9 cellular contexts compared by ENCODE assay signal in genomic region chr2:72973566-72974435, GRCh38. TPM values are rescaled to one million over a fixed set of nuclear protein-coding genes. Genes with fewer than 3 reads are reported as not detected.
A peak's percentile ranks its signal among the peaks of the same experiment; 100 is the strongest.
DNase-seq lines count a peak whose midpoint lies in the region; ATAC-seq, FAIRE-seq and TF ChIP-seq lines count a peak whose summit lies in the region.
"Had no signal": no experiment of that assay in that cellular context is flagged by ENCODE, and none has a peak within 500 bp of the region (broad histone marks: within the 10 kb centered on the region; RNA-seq: fewer than 3 reads in every experiment).

No MANE protein-coding gene starts in this region.

- H3K4me1 ChIP-seq in GM12878 (ENCODE audit: control insufficient read depth, insufficient read depth, low read length), result no peaks in the 10 kb centered on the region

- DNase-seq in GM04504 (ENCODE audit: low read depth) (peak; percentile 10), Kasumi-1 (lab: John Stamatoyannopoulos, UW) (peak; percentile 57 to 71), SIG-M5 treated with dmso at 0.1 percent for 504 hours (lab: John Stamatoyannopoulos, UW; ENCODE audit: unreplicated experiment) (peak; percentile 57), GM12878 (ENCODE audit: low read depth, low spot score) (no peak), inferior parietal cortex (ENCODE audit: extremely low spot score) (peak; percentile 45), GOT3 (lab: John Stamatoyannopoulos, UW) (no peak)
- DNase-seq in stimulated activated CD4-positive, alpha-beta T cell treated with anti-CD3 and anti-CD28 coated beads, Interleukin-4, amount 100 ng/mL, for 4 hours, result peak; percentile 7 to 16

- TF ChIP-seq RAD21 in GM12878 (IDR thresholded peaks at IDR 0.05; ENCODE audit: insufficient read depth, low read depth, low read length), result peak; percentile 75

- H2AFZ ChIP-seq in GM12878 (ENCODE audit: control insufficient read depth, low read depth, low read length), result no peak overlapping the region

- BruUV-seq in GM12878 (replicated peaks; lab: Mats Ljungman, UMichigan), result no TSS peak

- H4K20me1 ChIP-seq in GM12878 (ENCODE audit: control insufficient read depth, insufficient read depth), result no peaks in the 10 kb centered on the region

- H3K9me3 ChIP-seq in GM12878 (replicated peaks; ENCODE audit: control insufficient read depth, insufficient read depth, low read length), result no peaks in the 10 kb centered on the region

- POLR2A ChIA-PET in GM12878 (lab: Charles Lee), result interaction anchor here (0.9 to 1.2 kb wide), 2 partner anchors 80 to 81 kb away, joined by 3 to 4 read pairs; no protein-coding TSS in a partner anchor

- intact Hi-C loops in GM12878 (cut with micrococcal nuclease; ENCODE audit: unreplicated experiment), result loop anchor here (1.0 to 2.0 kb wide), 2 partner anchors 57 to 80 kb away; partner anchors contain the start of gene EMX1

- no peaks in the 10 kb centered on the region for H3K27me3 ChIP-seq in GM12878 (replicated peaks in 1 of 2; ENCODE audit: control insufficient read depth in 2 of 2, insufficient read depth in 2 of 2, low read length in 1 of 2)

- no peak for TF ChIP-seq POLR2A in GM12878 (IDR thresholded peaks at IDR 0.05; ENCODE audit: low read depth, low read length)

- no peaks in the 10 kb centered on the region for H3K36me3 ChIP-seq in GM12878 (ENCODE audit: control insufficient read depth in 2 of 2, insufficient read depth in 2 of 2, low read length in 1 of 2)

- peak; percentile 85 to 95 (median 92) for TF ChIP-seq CTCF in GM12878 (IDR thresholded peaks at IDR 0.05 in 2 of 3, conservative IDR thresholded peaks at IDR 0.05 in 1 of 3; ENCODE audit: control insufficient read depth in 2 of 3, extremely low read depth in 1 of 3, insufficient read depth in 1 of 3, low read depth in 3 of 3, low read length in 3 of 3)

- CTCF ChIA-PET in GM12878 (lab: Yijun Ruan, JAX), result interaction anchor here (0.6 to 13.4 kb wide), 36 partner anchors 9 to 472 kb away, joined by 3 to 437 read pairs (median 4); partner anchors contain the start of genes EMX1 and SPR

- no peaks in the 10 kb centered on the region for H3K79me2 ChIP-seq in GM12878 (ENCODE audit: control insufficient read depth, insufficient read depth, low read length)

- no peak overlapping the region for H3K9ac ChIP-seq in GM12878 (ENCODE audit: control insufficient read depth, insufficient read depth, low read length)

- SMC1A ChIA-PET in GM12878 (lab: Charles Lee; ENCODE audit: uncharacterized antibody, unreplicated experiment), result interaction anchor here (0.5 to 7.5 kb wide), 18 partner anchors 10 to 1342 kb away, joined by 3 to 134 read pairs (median 4); partner anchors contain the start of genes EMX1 and SPR

- FAIRE-seq in GM12878 (lab: Jason Lieb, UNC), result peak; percentile 88

- peak; percentile 88 for ATAC-seq in GM21786 (IDR thresholded peaks at IDR 0.05; ENCODE audit: unreplicated experiment)
- peak; percentile 99 for ATAC-seq in GM12878

- no peak overlapping the region for H3K4me3 ChIP-seq in GM12878

- in situ Hi-C loops in GM12878 (cut with MboI), result loop anchor here (5.0 kb wide), 1 partner anchor 82 kb away; no protein-coding TSS in a partner anchor

- 26% methylated on average over 12 of the region's 12 CpGs for WGBS in GM12878 (ENCODE audit: insufficient coverage, insufficient replicate concordance, low lambda C conversion rate, missing lambda C conversion rate)

- no peak overlapping the region for H3K27ac ChIP-seq in GM12878 (ENCODE audit: control insufficient read depth, insufficient read depth)

- RAD21 ChIA-PET in GM12878 (lab: Charles Lee; ENCODE audit: unreplicated experiment), result interaction anchor here (0.9 to 5.5 kb wide), 14 partner anchors 17 to 203 kb away, joined by 3 to 182 read pairs (median 4); partner anchors contain the start of genes EMX1, SFXN5 and SPR

- no peak overlapping the region for H3K4me2 ChIP-seq in GM12878 (ENCODE audit: control insufficient read depth, insufficient read depth)

- TF ChIP-seq EP300 in GM12878 (IDR thresholded peaks at IDR 0.05; ENCODE audit: borderline replicate concordance in 1 of 2, control insufficient read depth in 1 of 2, low read depth in 2 of 2, low read length in 2 of 2), result no peak

TF ChIP-seq in GM12878, 131 proteins besides CTCF, POLR2A, EP300 and RAD21:
- TF ChIP-seq SMC3 (IDR thresholded peaks at IDR 0.05; ENCODE audit: borderline replicate concordance, low read length) (peak; percentile 72), TCF7 (IDR thresholded peaks at IDR 0.05; ENCODE audit: borderline replicate concordance) (no peak), FOXM1 (IDR thresholded peaks at IDR 0.05; ENCODE audit: low read depth, low read length) (no peak), TCF3 (IDR thresholded peaks at IDR 0.05; ENCODE audit: borderline replicate concordance, insufficient read depth, low read depth, low read length) (0 out of 2 replicates have a peak, but pooled peaks have one; percentile 25), TCF12 (IDR thresholded peaks at IDR 0.05; ENCODE audit: low read depth, low read length) (peak; percentile 49; the same call in 1 of the 2 replicates), POU2F2 (IDR thresholded peaks at IDR 0.05; ENCODE audit: borderline replicate concordance, low read depth, low read length) (0 out of 3 replicates have a peak, but pooled peaks have one; percentile 19), SIN3A (IDR thresholded peaks at IDR 0.05; ENCODE audit: low read depth, low read length) (no peak), MEF2B (IDR thresholded peaks at IDR 0.05; ENCODE audit: partially characterized antibody, poor library complexity, severe bottlenecking) (peak; percentile 50), PML (IDR thresholded peaks at IDR 0.05; ENCODE audit: low read length) (no peak), ZBTB11 (CRISPR knock-in tag; IDR thresholded peaks at IDR 0.05) (no peak), HCFC1 (IDR thresholded peaks at IDR 0.05; ENCODE audit: low read length) (no peak), RB1 (IDR thresholded peaks at IDR 0.05; ENCODE audit: borderline replicate concordance) (no peak), CBX5 (IDR thresholded peaks at IDR 0.05; ENCODE audit: low read depth) (no peak), ASH2L (IDR thresholded peaks at IDR 0.05; ENCODE audit: borderline replicate concordance, low read depth) (no peak), BCL3 (IDR thresholded peaks at IDR 0.05; ENCODE audit: borderline replicate concordance, insufficient read depth, low read depth, low read length, poor library complexity, severe bottlenecking) (no peak), YY1 (IDR thresholded peaks at IDR 0.05; ENCODE audit: low read depth, low read length) (peak; percentile 28; the same call in 1 of the 2 replicates), DPF2 (IDR thresholded peaks at IDR 0.05) (no peak)

RNA-seq across cellular contexts. Expression of gene EMX1, which starts 56.5 kb away (rescaled TPM):
- 6.4 and 11.8 TPM in 2 replicates for total RNA-seq in GM12878 (2013; cell fraction: nucleolus; rRNA removed)
- total RNA-seq in GM12878 (2014; rRNA removed) (1.9 and 2.3 TPM in 2 replicates), GM12878 (2014; rRNA removed; fragmentation: Illumina TruSeq; extraction: Trizol) (0.28 and 0.49 TPM in 2 replicates), GM12878 (2021) (1.1 and 1.2 TPM in 2 replicates)
- 0.42 TPM for polyA plus RNA-seq in GM12878 (2011; ENCODE audit: low read depth)
- polyA plus RNA-seq in GM12878 (2011; rRNA removed) (3.2 and 5.1 TPM in 2 replicates), GM12878 (2014; fragmentation: Illumina TruSeq; extraction: Trizol) (0.16 TPM in 1 of 2 replicates, not detected in the other), GM12878 (2014; fragmentation: Nextera tagmentation; extraction: Ambion mirVana) (under 1 TPM in 1 of 2 experiments, not detected in 1; 0.07 TPM), GM12878 (2014; rRNA removed) (1.1 and 1.3 TPM in 2 replicates), GM12878 (2016; fragmentation: Nextera tagmentation; extraction: Ambion mirVana) (1 to 10 TPM; 1.1 to 1.5 TPM)
- 4.7 and 9.5 TPM in 2 replicates for polyA plus RNA-seq in GM12878 (2011; cell fraction: cytosol; rRNA removed)
- 42.0 and 42.5 TPM in 2 replicates for polyA plus RNA-seq in GM12878 (2011; cell fraction: nucleus; rRNA removed)
- 0.97 and 2.0 TPM in 2 replicates for polyA plus RNA-seq in GM12878 (2012)
- polyA minus RNA-seq in GM12878 (2011; rRNA and poly(A)+ RNA removed), result 3.4 and 4.5 TPM in 2 replicates
- 2.4 and 3.0 TPM in 2 replicates for polyA minus RNA-seq in GM12878 (2011; cell fraction: cytosol; rRNA and poly(A)+ RNA removed)
- polyA minus RNA-seq in GM12878 (2011; cell fraction: nucleus; rRNA and poly(A)+ RNA removed), result 11.5 and 18.7 TPM in 2 replicates
- total RNA-seq: urinary bladder had no signal
- polyA plus RNA-seq: urinary bladder had no signal

Comparison
In these comparisons a context has a peak if more than half of its experiments do, and no peak if none do; other contexts are left out.
1. DNase-seq: peak in GM04504 (single experiment), Kasumi-1 (2 of 2), SIG-M5 treated with dmso at 0.1 percent for 504 hours (single experiment), inferior parietal cortex (single experiment) and stimulated activated CD4-positive, alpha-beta T cell treated with anti-CD3 and anti-CD28 coated beads, Interleukin-4, amount 100 ng/mL, for 4 hours (2 of 2); none in GM12878 (single experiment) and GOT3 (single experiment).